In genomic region chr9:136437839-136438547, GRCh38 we compare ENCODE assay signal across 8 cellular contexts. TPM values are rescaled to one million over a fixed set of nuclear protein-coding genes. Genes with fewer than 3 reads are reported as not detected.
DNase-seq lines count a peak whose midpoint lies in the region; ATAC-seq and TF ChIP-seq lines count a peak whose summit lies in the region.

No MANE protein-coding gene starts in this region.

- no peaks in the 10 kb centered on the region for H3K27me3 ChIP-seq in iPS DF 6.9 (ENCODE audit: control insufficient read depth, insufficient read depth, low read length)

- 0 out of 2 replicates have a peak, but pooled peaks cover 4% of the 10 kb centered on the region for H3K4me1 ChIP-seq in iPS DF 6.9 (ENCODE audit: control insufficient read depth, insufficient read depth, low read length)

- WGBS in iPS DF 6.9 (ENCODE audit: insufficient coverage, insufficient read length), result no CpG with 5 or more reads among the region's 37 CpGs

- H3K9me3 Mint-ChIP-seq in activated CD8-positive, alpha-beta T cell treated with anti-CD3 and anti-CD28 coated beads for 36 hours, result no peaks in the 10 kb centered on the region
- no peaks in the 10 kb centered on the region for H3K9me3 Mint-ChIP-seq in stimulated activated naive B cell treated with anti-CD40 and anti-IgM and Interleukin-4, amounts not matched to agents 10 μg/mL and 1 μg/mL and 100 μg/mL, for 72 hours

- H3K36me3 ChIP-seq in iPS DF 6.9 (ENCODE audit: control insufficient read depth, insufficient read depth, low read length), result peaks cover 16% of the 10 kb centered on the region

- no peaks in the 10 kb centered on the region for H3K27me3 Mint-ChIP-seq in activated CD8-positive, alpha-beta T cell treated with anti-CD3 and anti-CD28 coated beads for 36 hours
- no peaks in the 10 kb centered on the region for H3K27me3 Mint-ChIP-seq in stimulated activated naive B cell treated with anti-CD40 and anti-IgM and Interleukin-4, amounts not matched to agents 10 μg/mL and 1 μg/mL and 100 μg/mL, for 72 hours

- H3K27ac ChIP-seq in iPS DF 6.9 (ENCODE audit: low read length), result no peak overlapping the region

- no peak for ATAC-seq in activated CD8-positive, alpha-beta T cell treated with anti-CD3 and anti-CD28 coated beads for 36 hours
- ATAC-seq in stimulated activated naive B cell treated with anti-CD40 and anti-IgM and Interleukin-4, amounts not matched to agents 10 μg/mL and 1 μg/mL and 100 μg/mL, for 72 hours (replicated peaks), result no peak
- no peak for ATAC-seq in GM18870 (IDR thresholded peaks at IDR 0.05; ENCODE audit: unreplicated experiment)
- ATAC-seq in HG02981 (IDR thresholded peaks at IDR 0.05; ENCODE audit: unreplicated experiment), result no peak

- peaks cover 11% of the 10 kb centered on the region for H3K36me3 Mint-ChIP-seq in activated CD8-positive, alpha-beta T cell treated with anti-CD3 and anti-CD28 coated beads for 36 hours (ENCODE audit: low read depth)
- peaks cover 25 to 35% of the 10 kb centered on the region in 2 donors for H3K36me3 Mint-ChIP-seq in stimulated activated naive B cell treated with anti-CD40 and anti-IgM and Interleukin-4, amounts not matched to agents 10 μg/mL and 1 μg/mL and 100 μg/mL, for 72 hours

- peaks cover 24% of the 10 kb centered on the region for H3K4me1 Mint-ChIP-seq in activated CD8-positive, alpha-beta T cell treated with anti-CD3 and anti-CD28 coated beads for 36 hours (ENCODE audit: low read depth)
- H3K4me1 Mint-ChIP-seq in stimulated activated naive B cell treated with anti-CD40 and anti-IgM and Interleukin-4, amounts not matched to agents 10 μg/mL and 1 μg/mL and 100 μg/mL, for 72 hours, result peaks cover 29 to 30% of the 10 kb centered on the region in 2 donors

- H3K9me3 ChIP-seq in iPS DF 6.9 (ENCODE audit: control insufficient read depth, insufficient read depth, low read length), result no peaks in the 10 kb centered on the region

- peak overlapping the region; percentile 25 for H3K27ac Mint-ChIP-seq in activated CD8-positive, alpha-beta T cell treated with anti-CD3 and anti-CD28 coated beads for 36 hours
- H3K27ac Mint-ChIP-seq in stimulated activated naive B cell treated with anti-CD40 and anti-IgM and Interleukin-4, amounts not matched to agents 10 μg/mL and 1 μg/mL and 100 μg/mL, for 72 hours, result peak overlapping the region; percentile 85

- DNase-seq in HFF-Myc (ENCODE audit: extremely low read depth, low read depth), result no peak
- DNase-seq in activated CD8-positive, alpha-beta T cell treated with anti-CD3 and anti-CD28 coated beads for 36 hours, result no peak
- DNase-seq in iPS DF 6.9 (ENCODE audit: low read depth, low spot score), result no peak
- DNase-seq in stimulated activated naive B cell treated with anti-CD40 and anti-IgM and Interleukin-4, amounts not matched to agents 10 μg/mL and 1 μg/mL and 100 μg/mL, for 72 hours, result no peak
- DNase-seq in NK-92 treated with Interleukin-12 subunit alpha and Interleukin-12 subunit beta, amount 100 ng/mL, for 24 hours (lab: John Stamatoyannopoulos, UW), result no peak
- DNase-seq in stimulated activated CD4-positive, alpha-beta T cell treated with anti-CD3 and anti-CD28 coated beads, Interleukin-2, amount 100 ng/mL, for 24 hours, result no peak

- POLR2A ChIA-PET in activated CD8-positive, alpha-beta T cell treated with anti-CD3 and anti-CD28 coated beads for 36 hours (lab: Charles Lee), result interaction anchor here (1.0 to 1.3 kb wide), 3 partner anchors 8 to 27 kb away, joined by 3 to 5 read pairs (median 3); no protein-coding TSS in a partner anchor

- intact Hi-C loops in activated CD8-positive, alpha-beta T cell treated with anti-CD3 and anti-CD28 coated beads for 36 hours (cut with micrococcal nuclease), result no loop called here

- peak overlapping the region; percentile 83 for H3K4me3 Mint-ChIP-seq in activated CD8-positive, alpha-beta T cell treated with anti-CD3 and anti-CD28 coated beads for 36 hours
- peak overlapping the region; percentile 85 to 86 for H3K4me3 Mint-ChIP-seq in stimulated activated naive B cell treated with anti-CD40 and anti-IgM and Interleukin-4, amounts not matched to agents 10 μg/mL and 1 μg/mL and 100 μg/mL, for 72 hours

- CTCF ChIA-PET in activated CD8-positive, alpha-beta T cell treated with anti-CD3 and anti-CD28 coated beads for 36 hours (lab: Charles Lee), result interaction anchor here (1.5 to 1.8 kb wide), 4 partner anchors 28 to 37 kb away, joined by 5 to 8 read pairs (median 6); no protein-coding TSS in a partner anchor

- TF ChIP-seq CTCF in HFF-Myc (IDR thresholded peaks at IDR 0.05; ENCODE audit: low read depth, low read length, missing control alignments), result no peak
- TF ChIP-seq CTCF in activated CD8-positive, alpha-beta T cell treated with anti-CD3 and anti-CD28 coated beads for 36 hours (IDR thresholded peaks at IDR 0.05), result no peak

- H3K4me3 ChIP-seq in HFF-Myc (replicated peaks; ENCODE audit: low read depth, low read length) (peak overlapping the region; percentile 79), iPS DF 6.9 (ENCODE audit: low read length) (peak overlapping the region; percentile 94; the same call in 1 of the 2 replicates)

RNA-seq across cellular contexts. Expression of gene INPP5E, which starts 1.7 kb away (rescaled TPM):
- 10 to 100 TPM; 12.0 to 13.8 TPM for total RNA-seq in activated CD8-positive, alpha-beta T cell treated with anti-CD3 and anti-CD28 coated beads for 36 hours

RNA-seq across cellular contexts. Expression of gene PMPCA, which starts 27.5 kb away (rescaled TPM):
- total RNA-seq in activated CD8-positive, alpha-beta T cell treated with anti-CD3 and anti-CD28 coated beads for 36 hours, result 100 to 1,000 TPM; 128 to 140 TPM

RNA-seq across cellular contexts. Expression of gene ENTR1, which starts 27.6 kb away (rescaled TPM):
- 10 to 100 TPM; 65.9 to 66.8 TPM for total RNA-seq in activated CD8-positive, alpha-beta T cell treated with anti-CD3 and anti-CD28 coated beads for 36 hours

RNA-seq across cellular contexts. Expression of gene SNAPC4, which starts 38.0 kb away (rescaled TPM):
- 10 to 100 TPM; 15.5 to 17.1 TPM for total RNA-seq in activated CD8-positive, alpha-beta T cell treated with anti-CD3 and anti-CD28 coated beads for 36 hours

RNA-seq across cellular contexts. Expression of gene SEC16A, which starts 44.8 kb away (rescaled TPM):
- 10 to 100 TPM; 67.9 to 69.8 TPM for total RNA-seq in activated CD8-positive, alpha-beta T cell treated with anti-CD3 and anti-CD28 coated beads for 36 hours
